Comparison of ENCODE assay signal across 8 cellular contexts in genomic region chr4:139734875-139735380, GRCh38.
DNase-seq lines count a peak whose midpoint lies in the region; ATAC-seq and TF ChIP-seq lines count a peak whose summit lies in the region.

No MANE protein-coding gene starts in this region.

- ATAC-seq in GM21723 (IDR thresholded peaks at IDR 0.05; ENCODE audit: unreplicated experiment) = peak; percentile 76

- H3K36me3 Mint-ChIP-seq in type B pancreatic cell = peaks cover 4% of the 10 kb centered on the region

- no peaks in the 10 kb centered on the region for H4K20me1 ChIP-seq in SU-DHL-6 (ENCODE audit: low read depth, low read length)

- peaks cover 16% of the 10 kb centered on the region for H3K79me1 ChIP-seq in trophoblast cell (ENCODE audit: low read length)

- H3K4me1 ChIP-seq in left ventricle myocardium inferior (peaks cover 59% of the 10 kb centered on the region), trophoblast cell (ENCODE audit: control insufficient read depth in 1 of 2, insufficient read depth in 2 of 2, low read length in 2 of 2) (peaks cover 16 to 22% of the 10 kb centered on the region in 2 experiments)

- peak overlapping the region; percentile 98 for H4K91ac ChIP-seq in trophoblast cell (ENCODE audit: low read depth, low read length)

- no peak overlapping the region for H3K9ac ChIP-seq in SU-DHL-6 (ENCODE audit: low read length)
- H3K9ac ChIP-seq in trophoblast cell (ENCODE audit: low read length) = peak overlapping the region; percentile 73

- H4K12ac ChIP-seq in trophoblast cell (ENCODE audit: low read depth, low read length) = peak overlapping the region; percentile 40

- H3K4me1 Mint-ChIP-seq in type B pancreatic cell (ENCODE audit: unreplicated experiment) = peaks cover 51% of the 10 kb centered on the region

- H3K27me3 Mint-ChIP-seq in type B pancreatic cell = no peaks in the 10 kb centered on the region

- H3K23ac ChIP-seq in trophoblast cell (ENCODE audit: low read length) = no peak overlapping the region

- H3K14ac ChIP-seq in trophoblast cell (ENCODE audit: low read length) = peak overlapping the region; percentile 78

- H2BK5ac ChIP-seq in trophoblast cell (ENCODE audit: low read depth, low read length, poor library complexity) = peak overlapping the region; percentile 68

- H3K4me3 ChIP-seq in SU-DHL-6 (ENCODE audit: insufficient read depth, low read length, poor library complexity, severe bottlenecking) (no peak overlapping the region), left ventricle myocardium inferior (peak overlapping the region; percentile 66), trophoblast cell (ENCODE audit: low read depth, low read length) (peak overlapping the region; percentile 48)

- H3K9me3 Mint-ChIP-seq in type B pancreatic cell = no peaks in the 10 kb centered on the region

- H3K27ac Mint-ChIP-seq in type B pancreatic cell = peak overlapping the region; percentile 83

- peak overlapping the region; percentile 80 for H3K4me3 Mint-ChIP-seq in type B pancreatic cell

- H3K27me3 ChIP-seq in SU-DHL-6 (ENCODE audit: low read length) = no peaks in the 10 kb centered on the region
- no peaks in the 10 kb centered on the region for H3K27me3 ChIP-seq in left ventricle myocardium inferior (ENCODE audit: low read depth)
- H3K27me3 ChIP-seq in trophoblast cell (ENCODE audit: insufficient read depth, low read length) = no peaks in the 10 kb centered on the region

- no peak overlapping the region for H3K4ac ChIP-seq in trophoblast cell (ENCODE audit: low read depth, low read length)

- peak; percentile 86 for DNase-seq in COLO829 (ENCODE audit: low spot score)
- DNase-seq in NCI-H1092 (lab: John Stamatoyannopoulos, UW) = peak; percentile 97
- DNase-seq in left ventricle myocardium inferior = peak; percentile 90
- peak; percentile 92 to 93 for DNase-seq in trophoblast cell
- DNase-seq in type B pancreatic cell (ENCODE audit: extremely low spot score, unreplicated experiment) = peak; percentile 96

- H3K79me2 ChIP-seq in SU-DHL-6 (ENCODE audit: insufficient read depth, low read length) = no peaks in the 10 kb centered on the region
- peaks cover 5% of the 10 kb centered on the region for H3K79me2 ChIP-seq in trophoblast cell (ENCODE audit: control insufficient read depth, insufficient read depth, low read length, poor library complexity)

- H2AFZ ChIP-seq in SU-DHL-6 (ENCODE audit: low read depth, low read length, severe bottlenecking) (no peak overlapping the region), trophoblast cell (ENCODE audit: insufficient read depth, low read length, poor library complexity) (no peak overlapping the region)

- H2BK12ac ChIP-seq in trophoblast cell (ENCODE audit: low read length) = peak overlapping the region; percentile 67

- no peak overlapping the region for H2AK5ac ChIP-seq in trophoblast cell (ENCODE audit: low read length)

- intact Hi-C loops in left ventricle myocardium inferior (cut with micrococcal nuclease) = loop anchor here (10.0 kb wide), 1 partner anchor 520 kb away; no protein-coding TSS in a partner anchor

- H3F3A ChIP-seq in SU-DHL-6 (ENCODE audit: insufficient read depth) = no peaks in the 10 kb centered on the region

- H3K27ac ChIP-seq in SU-DHL-6 (ENCODE audit: low read depth, low read length) = no peak overlapping the region
- H3K27ac ChIP-seq in angular gyrus (ENCODE audit: low read depth, low read length) = peak overlapping the region; percentile 89
- H3K27ac ChIP-seq in left ventricle myocardium inferior (replicated peaks) = peak overlapping the region; percentile 77
- peak overlapping the region; percentile 93 for H3K27ac ChIP-seq in trophoblast cell (ENCODE audit: low read depth, low read length)

- TF ChIP-seq CTCF in SU-DHL-6 (IDR thresholded peaks at IDR 0.05; ENCODE audit: insufficient read depth, low read length, poor library complexity, severe bottlenecking) (no peak), left ventricle myocardium inferior (IDR thresholded peaks at IDR 0.05; ENCODE audit: borderline replicate concordance) (peak; percentile 93), type B pancreatic cell (conservative IDR thresholded peaks at IDR 0.05) (peak; percentile 96)

- H3K18ac ChIP-seq in trophoblast cell (ENCODE audit: low read length) = peak overlapping the region; percentile 95

- H3K9me2 ChIP-seq in SU-DHL-6 (replicated peaks; ENCODE audit: insufficient read depth, low read length) = no peaks in the 10 kb centered on the region

- peak overlapping the region; percentile 87 for H2BK120ac ChIP-seq in trophoblast cell (ENCODE audit: insufficient read depth, low read length, poor library complexity)

- no CpG with 5 or more reads among the region's 42 CpGs for WGBS in trophoblast cell (ENCODE audit: extremely low coverage, insufficient coverage, insufficient read length)

- peak overlapping the region; percentile 57 for H4K8ac ChIP-seq in trophoblast cell (ENCODE audit: low read depth, low read length)

- H3K4me2 ChIP-seq in SU-DHL-6 (ENCODE audit: low read depth, low read length, poor library complexity, severe bottlenecking) (peak overlapping the region; percentile 34), trophoblast cell (ENCODE audit: low read length) (peak overlapping the region; percentile 77)

- H3K36me3 ChIP-seq in SU-DHL-6 (ENCODE audit: low read length) (no peaks in the 10 kb centered on the region), left ventricle myocardium inferior (no peaks in the 10 kb centered on the region), trophoblast cell (ENCODE audit: control insufficient read depth in 1 of 2, insufficient read depth in 2 of 2, low read length in 2 of 2) (peaks cover 0 to 1% of the 10 kb centered on the region in 2 experiments)

- no peaks in the 10 kb centered on the region for H3K9me3 ChIP-seq in SU-DHL-6 (ENCODE audit: insufficient read depth, low read length)
- H3K9me3 ChIP-seq in left ventricle myocardium inferior (replicated peaks) = no peaks in the 10 kb centered on the region
- no peaks in the 10 kb centered on the region for H3K9me3 ChIP-seq in trophoblast cell (ENCODE audit: insufficient read depth, low read depth, low read length)
